ENCODE assay signal across 33 cellular contexts in the genomic region with DNA sequence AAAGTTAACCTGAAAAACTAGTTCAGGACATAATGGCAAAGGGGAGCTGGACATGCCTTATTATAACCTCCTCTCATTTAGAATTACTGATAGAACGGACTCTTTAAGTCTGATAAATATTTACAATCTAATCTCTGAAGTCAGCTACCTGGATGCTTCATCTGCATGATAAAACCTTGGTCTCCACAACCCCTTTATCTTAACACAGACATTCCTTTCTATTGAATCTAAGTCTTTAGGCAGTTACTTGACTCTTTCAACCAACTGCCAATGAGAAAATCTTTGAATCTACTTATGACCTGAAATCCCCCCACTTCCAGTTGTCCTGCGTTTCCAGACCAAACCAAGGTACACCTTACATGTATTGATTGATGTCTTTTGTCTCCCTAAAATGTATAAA.
"Had no signal": no experiment of that assay in that cellular context is flagged by ENCODE, and none has a peak within 500 bp of the region (broad histone marks: within the 10 kb centered on the region; RNA-seq: fewer than 3 reads in every experiment).

No MANE protein-coding gene starts in this region.

- H3K27me3 Mint-ChIP-seq: activated CD4-positive, alpha-beta T cell treated with anti-CD3 and anti-CD28 coated beads for 36 hours; activated CD4-positive, alpha-beta T cell treated with anti-CD3 and anti-CD28 coated beads, Interleukin-2, amount 10 ng/mL, durations not matched to agents 7 days and 5 days; activated naive CD4-positive, alpha-beta T cell treated with anti-CD3 and anti-CD28 coated beads, Interleukin-2, amount 50 U/mL, for 24 hours; activated naive CD8-positive, alpha-beta T cell treated with anti-CD3 and anti-CD28 coated beads, Interleukin-2, amount 10 ng/mL, durations not matched to agents 7 days and 5 days; activated T-cell treated with anti-CD3 and anti-CD28 coated beads, Interleukin-2, amount 50 U/mL, for 24 hours; central memory CD8-positive, alpha-beta T cell had no signal

- H3K36me3 ChIP-seq: ascending aorta, cardiac muscle cell, SJCRH30 had no signal

- H3K4me1 ChIP-seq: ascending aorta, SJCRH30 had no signal

- H3K36me3 Mint-ChIP-seq: activated naive CD4-positive, alpha-beta T cell treated with anti-CD3 and anti-CD28 coated beads, Interleukin-2, amount 50 U/mL, for 24 hours; activated naive CD8-positive, alpha-beta T cell treated with anti-CD3 and anti-CD28 coated beads, Interleukin-2, amount 10 ng/mL, durations not matched to agents 7 days and 5 days had no signal

- H3K9me3 ChIP-seq: ascending aorta, SJCRH30 had no signal

- H3K4me3 Mint-ChIP-seq: activated CD4-positive, alpha-beta T cell treated with anti-CD3 and anti-CD28 coated beads for 36 hours; activated CD4-positive, alpha-beta T cell treated with anti-CD3 and anti-CD28 coated beads, Interleukin-2, amount 10 ng/mL, durations not matched to agents 7 days and 5 days; activated CD8-positive, alpha-beta T cell treated with anti-CD3 and anti-CD28 coated beads, Interleukin-2, amount 10 ng/mL, durations not matched to agents 7 days and 5 days; activated naive CD4-positive, alpha-beta T cell treated with anti-CD3 and anti-CD28 coated beads, Interleukin-2, amount 50 U/mL, for 24 hours; activated naive CD8-positive, alpha-beta T cell treated with anti-CD3 and anti-CD28 coated beads, Interleukin-2, amount 10 ng/mL, durations not matched to agents 7 days and 5 days; activated T-cell treated with anti-CD3 and anti-CD28 coated beads, Interleukin-2, amount 50 U/mL, for 24 hours; central memory CD8-positive, alpha-beta T cell had no signal

- H3K27me3 ChIP-seq: ascending aorta, cardiac muscle cell had no signal

- H3K9me3 Mint-ChIP-seq: activated naive CD4-positive, alpha-beta T cell treated with anti-CD3 and anti-CD28 coated beads, Interleukin-2, amount 50 U/mL, for 24 hours had no signal

- H3K27ac ChIP-seq: ascending aorta, cardiac muscle cell, SJCRH30, SK-N-MC had no signal

- ATAC-seq: activated CD4-positive, alpha-beta T cell treated with anti-CD3 and anti-CD28 coated beads for 36 hours; activated CD4-positive, CD25-positive, alpha-beta regulatory T cell treated with anti-CD3 and anti-CD28 coated beads, Interleukin-2, amount 50 U/mL, for 24 hours; activated CD8-positive, alpha-beta T cell treated with anti-CD3 and anti-CD28 coated beads, Interleukin-2, amount 10 ng/mL, durations not matched to agents 7 days and 5 days had no signal

- H3K4me3 ChIP-seq: ascending aorta, cardiac muscle cell, SJCRH30, SK-N-MC had no signal

- DNase-seq: activated CD4-positive, alpha-beta T cell treated with anti-CD3 and anti-CD28 coated beads for 36 hours; activated CD4-positive, alpha-beta T cell treated with anti-CD3 and anti-CD28 coated beads, Interleukin-2, amount 10 ng/mL, durations not matched to agents 7 days and 5 days; activated CD4-positive, alpha-beta T cell treated with anti-CD3 and anti-CD28 coated beads, Interleukin-2, amount 50 U/mL, for 48 hours; activated CD8-positive, alpha-beta T cell treated with anti-CD3 and anti-CD28 coated beads, Interleukin-2, amount 10 ng/mL, durations not matched to agents 7 days and 5 days; activated gamma-delta T cell; activated naive CD4-positive, alpha-beta T cell treated with Interleukin-2 at 50 U/mL for 16 hours; activated naive CD8-positive, alpha-beta T cell treated with anti-CD3 and anti-CD28 coated beads, Interleukin-2, amount 10 ng/mL, durations not matched to agents 7 days and 5 days; activated T-cell treated with anti-CD3 and anti-CD28 coated beads, Interleukin-2, amount 50 U/mL, for 24 hours; amygdala; Karpas-422; KBM-7; NCI-H1048; NCI-H1105 treated with DMSO at 0.1 percent for 48 hours; NCI-H1436; NCI-H1694; NCI-H1930; NCI-H2081 treated with DMSO at 0.1 percent for 48 hours; NCI-H226; NCI-H446 treated with DMSO at 0.1 percent for 48 hours; NCI-H524; NCI-H69; NCI-H82; NK-92 treated with Interleukin-12 subunit alpha and Interleukin-12 subunit beta, amount 100 ng/mL, for 24 hours; SHP77; SJCRH30; T1000 had no signal

- H3K4me1 Mint-ChIP-seq: activated CD4-positive, alpha-beta T cell treated with anti-CD3 and anti-CD28 coated beads for 36 hours; activated CD4-positive, alpha-beta T cell treated with anti-CD3 and anti-CD28 coated beads, Interleukin-2, amount 10 ng/mL, durations not matched to agents 7 days and 5 days; activated naive CD4-positive, alpha-beta T cell treated with anti-CD3 and anti-CD28 coated beads, Interleukin-2, amount 50 U/mL, for 24 hours; activated naive CD8-positive, alpha-beta T cell treated with anti-CD3 and anti-CD28 coated beads, Interleukin-2, amount 10 ng/mL, durations not matched to agents 7 days and 5 days; central memory CD8-positive, alpha-beta T cell had no signal

- H3K27ac Mint-ChIP-seq: activated CD4-positive, alpha-beta T cell treated with anti-CD3 and anti-CD28 coated beads for 36 hours; activated CD4-positive, alpha-beta T cell treated with anti-CD3 and anti-CD28 coated beads, Interleukin-2, amount 10 ng/mL, durations not matched to agents 7 days and 5 days; activated CD8-positive, alpha-beta T cell treated with anti-CD3 and anti-CD28 coated beads, Interleukin-2, amount 10 ng/mL, durations not matched to agents 7 days and 5 days; activated naive CD4-positive, alpha-beta T cell treated with anti-CD3 and anti-CD28 coated beads, Interleukin-2, amount 50 U/mL, for 24 hours; activated naive CD8-positive, alpha-beta T cell treated with anti-CD3 and anti-CD28 coated beads, Interleukin-2, amount 10 ng/mL, durations not matched to agents 7 days and 5 days; activated T-cell treated with anti-CD3 and anti-CD28 coated beads, Interleukin-2, amount 50 U/mL, for 24 hours; activated T-helper 2 cell treated with anti-CD3 and anti-CD28 coated beads, Interferon-gamma antibody, Interleukin-2, Interleukin-4, amounts not matched to agents 10 μg/mL and 5 μg/mL and 100 μg/mL, durations not matched to agents 14 hours and 24 hours and 36 hours had no signal
